In genomic region chr11:123360267-123360936, GRCh38 we compare ENCODE assay signal across 14 cellular contexts.
"Had no signal": no experiment of that assay in that cellular context is flagged by ENCODE, and none has a peak within 500 bp of the region (broad histone marks: within the 10 kb centered on the region; RNA-seq: fewer than 3 reads in every experiment).

No MANE protein-coding gene starts in this region.

- H3K36me3 Mint-ChIP-seq: memory B cell had no signal

- H3K4me3 Mint-ChIP-seq: activated CD8-positive, alpha-beta memory T cell treated with anti-CD3 and anti-CD28 coated beads, Interleukin-2, amount 10 ng/mL, durations not matched to agents 7 days and 5 days; central memory CD8-positive, alpha-beta T cell; memory B cell had no signal

- ATAC-seq: activated CD8-positive, alpha-beta memory T cell treated with anti-CD3 and anti-CD28 coated beads, Interleukin-2, amount 10 ng/mL, durations not matched to agents 7 days and 5 days; gastrocnemius medialis; heart right ventricle; left lung; pancreas had no signal

- DNase-seq: activated CD8-positive, alpha-beta memory T cell treated with anti-CD3 and anti-CD28 coated beads, Interleukin-2, amount 10 ng/mL, durations not matched to agents 7 days and 5 days; adrenal gland; effector memory CD4-positive, alpha-beta T cell; gastrocnemius medialis; heart right ventricle; islet precursor cell; left lung; pancreas; SHP77; stimulated activated CD4-positive, alpha-beta T cell treated with anti-CD3 and anti-CD28 coated beads, Interleukin-2, amount 100 ng/mL, for 48 hours; stimulated activated CD8-positive, alpha-beta memory T cell treated with anti-CD3 and anti-CD28 coated beads, Interleukin-4, amount 100 ng/mL, for 48 hours; T1000 had no signal

- H3K27ac Mint-ChIP-seq: activated CD8-positive, alpha-beta memory T cell treated with anti-CD3 and anti-CD28 coated beads, Interleukin-2, amount 10 ng/mL, durations not matched to agents 7 days and 5 days; memory B cell had no signal

- H3K9me3 Mint-ChIP-seq: central memory CD8-positive, alpha-beta T cell; memory B cell had no signal
